Comparison of ENCODE assay signal across 1 cellular context in the genomic region with DNA sequence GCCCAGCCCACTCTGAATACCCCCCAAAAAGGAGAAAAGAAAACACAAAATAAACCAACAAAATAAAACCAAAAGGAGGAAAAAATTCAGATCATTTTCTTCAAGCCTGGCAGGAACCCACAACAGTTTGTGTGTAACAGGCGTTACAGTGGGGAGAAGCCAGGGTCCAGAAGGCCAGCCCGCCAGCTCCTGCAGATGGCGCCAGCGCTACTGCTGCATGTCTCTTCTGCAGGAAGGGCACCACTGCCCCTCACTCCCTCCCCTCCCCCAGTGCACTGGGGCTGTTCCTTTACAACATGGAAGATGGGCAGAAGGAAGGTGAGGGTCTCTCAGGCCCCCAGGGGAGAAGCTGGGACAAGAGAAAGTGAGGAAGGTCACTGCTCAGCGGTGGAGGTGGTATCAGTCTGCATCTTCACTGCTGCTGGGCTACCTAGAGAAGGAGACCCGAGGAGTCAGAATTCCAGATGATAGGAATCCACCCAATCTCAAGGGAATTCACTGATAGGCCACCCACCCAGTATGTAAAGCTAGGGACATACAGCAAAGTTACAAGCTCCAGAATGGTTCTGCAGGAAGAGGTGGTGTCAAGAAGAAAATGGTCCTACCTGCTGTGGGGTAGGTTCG.
A peak's percentile ranks its signal among the peaks of the same experiment; 100 is the strongest.
TF ChIP-seq lines count a peak whose summit lies in the region.

No MANE protein-coding gene starts in this region.

TF ChIP-seq in liver, 16 proteins besides CTCF, POLR2A, EP300 and RAD21 (continued from another document):
- TF ChIP-seq, protein P1, sequence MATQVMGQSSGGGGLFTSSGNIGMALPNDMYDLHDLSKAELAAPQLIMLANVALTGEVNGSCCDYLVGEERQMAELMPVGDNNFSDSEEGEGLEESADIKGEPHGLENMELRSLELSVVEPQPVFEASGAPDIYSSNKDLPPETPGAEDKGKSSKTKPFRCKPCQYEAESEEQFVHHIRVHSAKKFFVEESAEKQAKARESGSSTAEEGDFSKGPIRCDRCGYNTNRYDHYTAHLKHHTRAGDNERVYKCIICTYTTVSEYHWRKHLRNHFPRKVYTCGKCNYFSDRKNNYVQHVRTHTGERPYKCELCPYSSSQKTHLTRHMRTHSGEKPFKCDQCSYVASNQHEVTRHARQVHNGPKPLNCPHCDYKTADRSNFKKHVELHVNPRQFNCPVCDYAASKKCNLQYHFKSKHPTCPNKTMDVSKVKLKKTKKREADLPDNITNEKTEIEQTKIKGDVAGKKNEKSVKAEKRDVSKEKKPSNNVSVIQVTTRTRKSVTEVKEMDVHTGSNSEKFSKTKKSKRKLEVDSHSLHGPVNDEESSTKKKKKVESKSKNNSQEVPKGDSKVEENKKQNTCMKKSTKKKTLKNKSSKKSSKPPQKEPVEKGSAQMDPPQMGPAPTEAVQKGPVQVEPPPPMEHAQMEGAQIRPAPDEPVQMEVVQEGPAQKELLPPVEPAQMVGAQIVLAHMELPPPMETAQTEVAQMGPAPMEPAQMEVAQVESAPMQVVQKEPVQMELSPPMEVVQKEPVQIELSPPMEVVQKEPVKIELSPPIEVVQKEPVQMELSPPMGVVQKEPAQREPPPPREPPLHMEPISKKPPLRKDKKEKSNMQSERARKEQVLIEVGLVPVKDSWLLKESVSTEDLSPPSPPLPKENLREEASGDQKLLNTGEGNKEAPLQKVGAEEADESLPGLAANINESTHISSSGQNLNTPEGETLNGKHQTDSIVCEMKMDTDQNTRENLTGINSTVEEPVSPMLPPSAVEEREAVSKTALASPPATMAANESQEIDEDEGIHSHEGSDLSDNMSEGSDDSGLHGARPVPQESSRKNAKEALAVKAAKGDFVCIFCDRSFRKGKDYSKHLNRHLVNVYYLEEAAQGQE (IDR thresholded peaks at IDR 0.05), result no peak
- TF ChIP-seq, protein P2, sequence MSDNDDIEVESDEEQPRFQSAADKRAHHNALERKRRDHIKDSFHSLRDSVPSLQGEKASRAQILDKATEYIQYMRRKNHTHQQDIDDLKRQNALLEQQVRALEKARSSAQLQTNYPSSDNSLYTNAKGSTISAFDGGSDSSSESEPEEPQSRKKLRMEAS (IDR thresholded peaks at IDR 0.05), result no peak
- TF ChIP-seq YY1 (IDR thresholded peaks at IDR 0.05) (no peak), HNF4A (conservative IDR thresholded peaks at IDR 0.05) (peak; percentile 74 to 86), RXRA (IDR thresholded peaks at IDR 0.05) (no peak), NR2F2 (IDR thresholded peaks at IDR 0.05) (no peak), FOXA2 (IDR thresholded peaks at IDR 0.05) (no peak), EGR1 (IDR thresholded peaks at IDR 0.05; ENCODE audit: low read depth in 2 of 2) (no peak)
- TF ChIP-seq, protein P3, sequence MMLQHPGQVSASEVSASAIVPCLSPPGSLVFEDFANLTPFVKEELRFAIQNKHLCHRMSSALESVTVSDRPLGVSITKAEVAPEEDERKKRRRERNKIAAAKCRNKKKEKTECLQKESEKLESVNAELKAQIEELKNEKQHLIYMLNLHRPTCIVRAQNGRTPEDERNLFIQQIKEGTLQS (IDR thresholded peaks at IDR 0.05), result no peak
